ENCODE assay signal across 1 cellular context in the genomic region with DNA sequence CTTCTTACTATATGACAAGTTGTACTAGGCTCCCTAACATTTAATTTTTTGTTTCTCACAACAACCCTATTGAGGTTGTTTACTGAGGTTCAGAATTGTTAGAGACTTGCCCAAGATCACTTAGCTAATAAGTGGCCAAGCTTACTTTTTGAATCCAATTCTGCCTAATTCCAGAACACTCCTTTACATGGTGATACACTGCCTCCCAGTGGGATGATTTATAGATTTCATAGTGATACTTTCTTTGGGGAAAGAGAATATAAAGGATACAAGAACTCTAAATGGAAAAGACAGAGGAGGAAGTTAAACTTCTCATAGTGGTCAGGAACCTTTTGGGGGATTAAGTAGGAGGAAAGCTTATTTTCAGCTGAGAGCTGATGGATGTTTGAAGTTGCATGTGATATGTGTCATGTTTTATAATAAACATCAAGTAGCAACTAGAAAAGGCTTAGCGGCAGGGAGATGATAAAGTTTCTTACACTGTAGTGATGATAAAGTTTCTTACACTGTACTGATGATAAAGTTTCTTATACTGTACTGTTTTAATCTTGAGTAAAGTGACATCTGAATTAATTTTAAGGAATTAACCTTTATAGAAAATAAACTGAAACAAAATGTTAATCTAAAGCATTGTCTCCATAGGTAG.
TF ChIP-seq lines count a peak whose summit lies in the region.

No MANE protein-coding gene starts in this region.

TF ChIP-seq in WTC11, 78 proteins besides CTCF, POLR2A, EP300 and RAD21 (continued from another document):
- TF ChIP-seq CREM (CRISPR knock-in tag; IDR thresholded peaks at IDR 0.05) (no peak), ZBTB43 (CRISPR knock-in tag; IDR thresholded peaks at IDR 0.05) (no peak)
- TF ChIP-seq, protein P1, sequence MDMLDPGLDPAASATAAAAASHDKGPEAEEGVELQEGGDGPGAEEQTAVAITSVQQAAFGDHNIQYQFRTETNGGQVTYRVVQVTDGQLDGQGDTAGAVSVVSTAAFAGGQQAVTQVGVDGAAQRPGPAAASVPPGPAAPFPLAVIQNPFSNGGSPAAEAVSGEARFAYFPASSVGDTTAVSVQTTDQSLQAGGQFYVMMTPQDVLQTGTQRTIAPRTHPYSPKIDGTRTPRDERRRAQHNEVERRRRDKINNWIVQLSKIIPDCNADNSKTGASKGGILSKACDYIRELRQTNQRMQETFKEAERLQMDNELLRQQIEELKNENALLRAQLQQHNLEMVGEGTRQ (CRISPR knock-in tag; IDR thresholded peaks at IDR 0.05) = no peak
